10 cellular contexts compared by ENCODE assay signal in the genomic region with DNA sequence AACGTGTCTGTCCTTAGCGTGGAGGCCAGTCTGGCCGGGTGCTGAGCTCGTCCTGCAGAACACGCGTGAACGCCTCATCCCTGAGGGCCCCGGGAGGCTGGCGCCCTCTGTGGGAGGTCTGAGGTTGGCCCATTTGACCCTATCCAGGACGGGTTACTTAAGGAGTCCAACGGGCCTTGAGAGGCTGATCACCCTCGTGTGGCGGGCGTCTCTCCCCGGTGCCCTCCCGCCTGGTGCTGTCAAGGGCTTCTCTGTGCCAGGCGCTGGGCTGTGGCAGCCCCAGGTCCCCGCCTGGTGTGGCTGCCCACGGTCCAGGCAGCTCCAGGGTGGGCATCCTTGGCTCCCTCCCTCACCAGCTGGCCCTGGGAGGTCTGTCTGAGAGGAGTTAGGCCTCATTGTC. TPM values are rescaled to one million over a fixed set of nuclear protein-coding genes. Genes with fewer than 3 reads are reported as not detected.
A peak's percentile ranks its signal among the peaks of the same experiment; 100 is the strongest.
DNase-seq lines count a peak whose midpoint lies in the region; ATAC-seq and TF ChIP-seq lines count a peak whose summit lies in the region.
"Had no signal": no experiment of that assay in that cellular context is flagged by ENCODE, and none has a peak within 500 bp of the region (broad histone marks: within the 10 kb centered on the region; RNA-seq: fewer than 3 reads in every experiment).

No MANE protein-coding gene starts in this region.

- H3K27ac Mint-ChIP-seq in activated naive CD4-positive, alpha-beta T cell treated with anti-CD3 and anti-CD28 coated beads, Interleukin-2, amount 50 U/mL, for 72 hours = peak overlapping the region; percentile 79 to 88

- CTCF ChIA-PET in HEK293 (lab: Yijun Ruan, JAX) = interaction anchor here (0.6 to 0.8 kb wide), 3 partner anchors 10 to 23 kb away, joined by 3 to 4 read pairs (median 3); partner anchors contain the start of gene SKI

- no peak for ATAC-seq in activated naive CD4-positive, alpha-beta T cell treated with anti-CD3 and anti-CD28 coated beads, Interleukin-2, amount 50 U/mL, for 72 hours
- ATAC-seq in left ventricle myocardium superior (no peak), HG02798 (IDR thresholded peaks at IDR 0.05; ENCODE audit: poor library complexity, unreplicated experiment) (no peak)
- ATAC-seq: esophagus mucosa had no signal

- H3K36me3 Mint-ChIP-seq in activated naive CD4-positive, alpha-beta T cell treated with anti-CD3 and anti-CD28 coated beads, Interleukin-2, amount 50 U/mL, for 72 hours = peaks cover 0 to 17% of the 10 kb centered on the region in 2 donors

- H3K9me3 Mint-ChIP-seq in activated naive CD4-positive, alpha-beta T cell treated with anti-CD3 and anti-CD28 coated beads, Interleukin-2, amount 50 U/mL, for 72 hours = no peaks in the 10 kb centered on the region

- intact Hi-C loops in left ventricle myocardium superior (cut with micrococcal nuclease) (no loop called here), spleen (cut with DNase I; ENCODE audit: low total_unique reads) (loop anchor here (10.0 kb wide), 1 partner anchor 57 kb away; no protein-coding TSS in a partner anchor)

- TF ChIP-seq POLR2A in spleen (IDR thresholded peaks at IDR 0.05) = no peak

- H3K9me3 ChIP-seq in HEK293 (ENCODE audit: control insufficient read depth, insufficient read depth, low read depth, low read length) (no peaks in the 10 kb centered on the region), spleen (no peaks in the 10 kb centered on the region)

- no peaks in the 10 kb centered on the region for H3K27me3 ChIP-seq in spleen (replicated peaks in 1 of 7)

- H3K4me3 ChIP-seq in HEK293 (ENCODE audit: low read depth, low read length) (no peak overlapping the region), spleen (peak overlapping the region in 1 of 8 donors; percentile 11)

- H3K27ac ChIP-seq in HEK293 (ENCODE audit: extremely low read depth, low read depth, low read length) = no peak overlapping the region
- H3K27ac ChIP-seq in spleen = peak overlapping the region in 7 of 8 donors; percentile 19 to 92 (median 51)

- POLR2A ChIA-PET in HEK293 (lab: Yijun Ruan, JAX) = no interaction called here

- peaks cover 35% of the 10 kb centered on the region for H3K4me1 ChIP-seq in HEK293 (ENCODE audit: control insufficient read depth, insufficient read depth, low read length)
- H3K4me1 ChIP-seq in spleen = peaks cover 78 to 100% (median 100%) of the 10 kb centered on the region in 6 donors

- TF ChIP-seq CTCF in HEK293 (tag by site-specific recombination; IDR thresholded peaks at IDR 0.05) (peak; percentile 43), spleen (IDR thresholded peaks at IDR 0.05 in 8 of 11, conservative IDR thresholded peaks at IDR 0.05 in 3 of 11) (peak in 3 of 11 experiments; percentile 22 to 35 (median 30)), GM20000 (IDR thresholded peaks at IDR 0.05; ENCODE audit: extremely low read depth, missing control alignments) (no peak)

- H3K36me3 ChIP-seq in HEK293 (ENCODE audit: control insufficient read depth in 2 of 2, insufficient read depth in 1 of 2, low read length in 2 of 2) = peaks cover 0 to 43% of the 10 kb centered on the region in 2 experiments; a peak in 2 of 3 replicates
- peaks cover 0 to 20% (median 3%) of the 10 kb centered on the region in 6 donors for H3K36me3 ChIP-seq in spleen

- DNase-seq in activated naive CD4-positive, alpha-beta T cell treated with anti-CD3 and anti-CD28 coated beads, Interleukin-2, amount 50 U/mL, for 72 hours (ENCODE audit: low spot score in 2 of 2) = no peak
- DNase-seq in left ventricle myocardium superior (peak; percentile 54), spleen (peak; percentile 79), COLO668 (lab: John Stamatoyannopoulos, UW; ENCODE audit: unreplicated experiment) (no peak), GM19238 (ENCODE audit: insufficient read length, low spot score) (no peak), GM20000 (ENCODE audit: low spot score) (no peak)
- DNase-seq: NCI-H748 treated with DMSO at 0.1 percent for 48 hours had no signal

- WGBS in spleen, 5 donors = 64 to 80% (median 73%) methylated on average over 17 to 19 of the region's 19 CpGs

TF ChIP-seq in HEK293, 187 proteins besides CTCF, POLR2A, EP300 and RAD21:
- no peak for TF ChIP-seq HOXA7 (CRISPR knock-in tag; IDR thresholded peaks at IDR 0.05; ENCODE audit: borderline replicate concordance)
- peak; percentile 59 for TF ChIP-seq GLIS1 (tag by site-specific recombination; IDR thresholded peaks at IDR 0.05)
- no peak for TF ChIP-seq ZNF677 (tag by site-specific recombination; IDR thresholded peaks at IDR 0.05)

RNA-seq across cellular contexts. Expression of gene SKI, which starts 9.7 kb away (rescaled TPM):
- 10 to 100 TPM; 26.6 to 43.8 TPM for total RNA-seq in activated naive CD4-positive, alpha-beta T cell treated with anti-CD3 and anti-CD28 coated beads, Interleukin-2, amount 50 U/mL, for 72 hours
- 35.3 TPM for total RNA-seq in left ventricle myocardium superior
- total RNA-seq in spleen = 10 to 100 TPM; 47.4 to 100.0 (median 64.0) TPM
- 10 to 100 TPM in 1 of 3 donors, 1 to 10 TPM in 2; 4.4 to 16.8 (median 6.5) TPM for polyA plus RNA-seq in spleen

RNA-seq across cellular contexts. Expression of gene FAAP20, which starts 43.2 kb away (rescaled TPM):
- total RNA-seq in activated naive CD4-positive, alpha-beta T cell treated with anti-CD3 and anti-CD28 coated beads, Interleukin-2, amount 50 U/mL, for 72 hours = 10 to 100 TPM; 59.1 to 66.9 TPM
- total RNA-seq in left ventricle myocardium superior (38.4 TPM), spleen (10 to 100 TPM; 20.6 to 64.0 (median 46.6) TPM)
- 100 to 1,000 TPM in 1 of 3 donors, 10 to 100 TPM in 2; 66.8 to 113 (median 94.1) TPM for polyA plus RNA-seq in spleen

Comparison
In these comparisons a context has a peak if more than half of its experiments do, and no peak if none do; other contexts are left out.
1. DNase-seq: peak in left ventricle myocardium superior (single experiment) and spleen (single experiment); none in activated naive CD4-positive, alpha-beta T cell treated with anti-CD3 and anti-CD28 coated beads, Interleukin-2, amount 50 U/mL, for 72 hours (0 of 2), COLO668 (single experiment), GM19238 (single experiment) and GM20000 (single experiment).